Comparison of ENCODE assay signal across 13 cellular contexts in the genomic region with DNA sequence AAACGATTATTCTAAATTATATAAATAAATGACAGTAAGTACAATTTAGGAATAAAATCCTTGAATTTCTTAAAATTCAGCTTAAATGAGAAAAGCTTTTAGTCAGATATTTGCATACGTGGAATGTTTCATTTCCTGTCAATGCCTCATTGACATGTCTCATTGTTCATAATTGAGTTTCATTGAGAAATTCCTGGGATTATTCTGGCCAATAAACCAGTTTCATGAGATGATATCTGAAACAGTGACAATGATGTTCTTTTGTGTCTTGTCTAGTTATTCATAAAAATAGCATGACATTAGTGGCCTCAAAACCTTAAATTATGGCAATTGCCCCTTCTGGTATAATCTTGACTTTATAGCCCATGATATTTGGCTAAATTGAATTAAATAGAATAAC.
A peak's percentile ranks its signal among the peaks of the same experiment; 100 is the strongest.
DNase-seq lines count a peak whose midpoint lies in the region; ATAC-seq and TF ChIP-seq lines count a peak whose summit lies in the region.
"Had no signal": no experiment of that assay in that cellular context is flagged by ENCODE, and none has a peak within 500 bp of the region (broad histone marks: within the 10 kb centered on the region; RNA-seq: fewer than 3 reads in every experiment).

No MANE protein-coding gene starts in this region.

- TF ChIP-seq CTCF in A673 (conservative IDR thresholded peaks at IDR 0.05; ENCODE audit: low read depth, low read length) (no peak), PC-3 (conservative IDR thresholded peaks at IDR 0.05; ENCODE audit: low read depth, low read length) (no peak), epithelial cell of esophagus (IDR thresholded peaks at IDR 0.05; ENCODE audit: insufficient read depth, low read depth, low read length, missing control alignments) (no peak), endothelial cell (IDR thresholded peaks at IDR 0.05; ENCODE audit: unreplicated experiment) (no peak)

- peak; percentile 25; the same call in 1 of the 2 replicates for ATAC-seq in PC-3
- ATAC-seq: A549, HCT116 had no signal

- DNase-seq in A673 (ENCODE audit: low spot score) (peak; percentile 74), EH (ENCODE audit: low read depth) (peak; percentile 24), PC-3 (peak; percentile 67), epithelial cell of esophagus (ENCODE audit: low read depth) (peak; percentile 6), GDM1 (lab: John Stamatoyannopoulos, UW) (no peak), GM03348 (ENCODE audit: low spot score) (no peak), endothelial cell (ENCODE audit: low spot score) (no peak)
- DNase-seq: AML-193; CD8-positive, alpha-beta memory T cell; DMS53 had no signal

- intact Hi-C loops in A673 (cut with micrococcal nuclease; ENCODE audit: unreplicated experiment): no loop called here
- intact Hi-C loops in PC-3 (cut with micrococcal nuclease): loop anchor here (1.0 kb wide), 5 partner anchors 33 to 96 kb away; a partner anchor contains a TSS

- H3F3A ChIP-seq in PC-3 (ENCODE audit: low read length, unreplicated experiment): peaks cover 4% of the 10 kb centered on the region

- no peak overlapping the region for H3K4me3 ChIP-seq in A673 (ENCODE audit: low read depth, low read length, poor library complexity, severe bottlenecking)
- H3K4me3 ChIP-seq in PC-3 (ENCODE audit: low read length): no peak overlapping the region
- H3K4me3 ChIP-seq in epithelial cell of esophagus (ENCODE audit: low read length): no peak overlapping the region
- H3K4me3 ChIP-seq: A549, BLaER1 had no signal

- no peaks in the 10 kb centered on the region for H3K27me3 Mint-ChIP-seq in endothelial cell (ENCODE audit: unreplicated experiment)
- H3K27me3 Mint-ChIP-seq: CD8-positive, alpha-beta memory T cell had no signal

- POLR2A ChIA-PET in A673 (lab: Charles Lee; ENCODE audit: low non-redundant PET) (no interaction called here), PC-3 (lab: Charles Lee; ENCODE audit: unreplicated experiment) (interaction anchor here (0.6 to 1.1 kb wide), 2 partner anchors 33 to 91 kb away, joined by 3 to 9 read pairs; no protein-coding TSS in a partner anchor)

- no peak overlapping the region for H3K27ac Mint-ChIP-seq in endothelial cell (ENCODE audit: unreplicated experiment)
- H3K27ac Mint-ChIP-seq: CD8-positive, alpha-beta memory T cell had no signal

- H3K9me2 ChIP-seq in PC-3 (replicated peaks; ENCODE audit: low read length): no peaks in the 10 kb centered on the region

- H3K9me3 Mint-ChIP-seq in endothelial cell (ENCODE audit: unreplicated experiment): no peaks in the 10 kb centered on the region

- H3K36me3 ChIP-seq in A673 (ENCODE audit: insufficient read depth, low read length, poor library complexity, severe bottlenecking) (no peaks in the 10 kb centered on the region), PC-3 (ENCODE audit: low read depth, low read length) (no peaks in the 10 kb centered on the region)
- H3K36me3 ChIP-seq: BLaER1 had no signal

- H3K9ac ChIP-seq in PC-3 (ENCODE audit: low read length): no peak overlapping the region
- H3K9ac ChIP-seq: BLaER1 had no signal

- H3K4me1 ChIP-seq in A673 (ENCODE audit: insufficient read depth, low read length, poor library complexity, severe bottlenecking) (no peaks in the 10 kb centered on the region), PC-3 (ENCODE audit: insufficient read depth, low read length) (peaks cover 20% of the 10 kb centered on the region)
- H3K4me1 ChIP-seq: A549, BLaER1 had no signal

- H2AFZ ChIP-seq in PC-3 (ENCODE audit: low read length): no peak overlapping the region

- CTCF ChIA-PET in A673 (lab: Charles Lee): no interaction called here
- CTCF ChIA-PET in PC-3 (lab: Charles Lee): interaction anchor here (0.7 to 1.1 kb wide), 2 partner anchors 24 to 91 kb away, joined by 3 to 4 read pairs; no protein-coding TSS in a partner anchor

- H3K4me2 ChIP-seq in PC-3 (ENCODE audit: low read length): 0 out of 2 replicates have a peak overlapping the region, but pooled peaks have one; percentile 0
- H3K4me2 ChIP-seq: A549, BLaER1 had no signal

- H3K79me2 ChIP-seq in PC-3 (ENCODE audit: low read length): no peaks in the 10 kb centered on the region

- no peaks in the 10 kb centered on the region for H3K9me3 ChIP-seq in A673 (ENCODE audit: low read depth, low read length, poor library complexity, severe bottlenecking)
- H3K9me3 ChIP-seq in PC-3 (ENCODE audit: low read length): no peaks in the 10 kb centered on the region
- H3K9me3 ChIP-seq: A549, BLaER1 had no signal

- no TSS peak for BruUV-seq in A673 (replicated peaks; lab: Mats Ljungman, UMichigan)
- no TSS peak for BruUV-seq in PC-3 (replicated peaks; lab: Mats Ljungman, UMichigan)

- H3K36me3 Mint-ChIP-seq in endothelial cell (ENCODE audit: low read depth, unreplicated experiment): no peaks in the 10 kb centered on the region
- H3K36me3 Mint-ChIP-seq: CD8-positive, alpha-beta memory T cell had no signal

- no peaks in the 10 kb centered on the region for H4K20me1 ChIP-seq in PC-3 (ENCODE audit: low read length)
- H4K20me1 ChIP-seq: BLaER1 had no signal

- H3K4me3 Mint-ChIP-seq in endothelial cell (ENCODE audit: unreplicated experiment): no peak overlapping the region
- H3K4me3 Mint-ChIP-seq: CD8-positive, alpha-beta memory T cell had no signal

- H3K27me3 ChIP-seq in A673 (replicated peaks; ENCODE audit: insufficient read depth, low read depth, low read length, poor library complexity): no peaks in the 10 kb centered on the region
- no peaks in the 10 kb centered on the region for H3K27me3 ChIP-seq in PC-3 (ENCODE audit: low read length)
- H3K27me3 ChIP-seq: BLaER1 had no signal

- no peak overlapping the region for H3K27ac ChIP-seq in A673 (ENCODE audit: low read depth, low read length, poor library complexity, severe bottlenecking)
- H3K27ac ChIP-seq in PC-3 (ENCODE audit: low read length): peak overlapping the region; percentile 31
- H3K27ac ChIP-seq: A549, BLaER1 had no signal

- peaks cover 11% of the 10 kb centered on the region for H3K4me1 Mint-ChIP-seq in endothelial cell (ENCODE audit: unreplicated experiment)
- H3K4me1 Mint-ChIP-seq: CD8-positive, alpha-beta memory T cell had no signal

Comparison
In these comparisons a context has a peak if more than half of its experiments do, and no peak if none do; other contexts are left out.
1. DNase-seq: peak in A673 (single experiment), EH (single experiment), PC-3 (single experiment) and epithelial cell of esophagus (single experiment); none in GDM1 (single experiment), GM03348 (single experiment) and endothelial cell (single experiment).